ENCODE assay signal across 10 cellular contexts in the genomic region with DNA sequence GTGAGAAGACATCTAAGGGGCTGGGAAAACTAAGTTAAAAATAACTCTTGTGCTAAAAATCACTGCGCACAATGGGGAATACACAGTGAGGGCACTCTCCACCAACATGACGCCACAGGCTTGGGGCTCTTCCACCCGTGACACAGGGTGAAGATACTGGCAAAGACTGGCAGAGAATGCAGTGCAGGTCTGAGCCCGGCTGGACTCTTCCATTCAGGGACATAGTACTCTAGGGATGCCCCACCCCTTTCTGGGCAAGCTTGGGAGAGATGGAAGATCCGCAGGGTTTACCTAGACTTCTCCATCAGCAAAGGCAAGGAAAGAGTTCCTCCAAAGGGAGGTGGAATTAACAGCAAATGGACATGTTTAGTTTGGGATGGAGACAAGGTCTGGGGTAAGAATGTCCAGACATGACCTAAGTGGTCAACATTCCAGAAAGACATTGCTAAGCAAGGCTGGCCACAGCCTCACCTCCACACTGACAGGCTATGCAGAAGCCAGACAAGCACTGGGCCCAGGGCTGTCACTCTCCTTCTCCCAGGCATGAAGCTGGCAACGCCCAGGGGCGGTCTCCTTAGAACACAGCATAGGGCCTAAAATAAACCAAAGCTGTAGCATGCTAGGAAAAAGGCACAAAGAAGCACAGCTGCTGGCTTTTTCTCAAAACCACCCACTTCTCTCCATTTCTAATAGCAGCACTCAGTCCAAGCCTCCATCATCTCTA. TPM values are rescaled to one million over a fixed set of nuclear protein-coding genes. Genes with fewer than 3 reads are reported as not detected.
DNase-seq lines count a peak whose midpoint lies in the region; ATAC-seq and TF ChIP-seq lines count a peak whose summit lies in the region.
"Had no signal": no experiment of that assay in that cellular context is flagged by ENCODE, and none has a peak within 500 bp of the region (broad histone marks: within the 10 kb centered on the region; RNA-seq: fewer than 3 reads in every experiment).

No MANE protein-coding gene starts in this region.

- no peak for TF ChIP-seq CTCF in RWPE1 (conservative IDR thresholded peaks at IDR 0.05; ENCODE audit: low read depth)
- no peak for TF ChIP-seq CTCF in esophagus muscularis mucosa (IDR thresholded peaks at IDR 0.05)
- TF ChIP-seq CTCF in upper lobe of left lung (IDR thresholded peaks at IDR 0.05), result no peak

- WGBS in esophagus muscularis mucosa, result 33% methylated on average over 5 of the region's 7 CpGs
- WGBS in upper lobe of left lung, 2 donors, result 83 to 85% methylated on average over 7 of the region's 7 CpGs

- no peaks in the 10 kb centered on the region for H3K27me3 ChIP-seq in esophagus muscularis mucosa
- no peaks in the 10 kb centered on the region for H3K27me3 ChIP-seq in upper lobe of left lung

- TF ChIP-seq EP300 in esophagus muscularis mucosa (IDR thresholded peaks at IDR 0.05) (no peak), upper lobe of left lung (IDR thresholded peaks at IDR 0.05) (no peak)

- intact Hi-C loops in esophagus muscularis mucosa (cut with DNase I), result no loop called here

- TF ChIP-seq POLR2A in esophagus muscularis mucosa (IDR thresholded peaks at IDR 0.05; ENCODE audit: low read depth) (no peak), upper lobe of left lung (IDR thresholded peaks at IDR 0.05) (no peak)

- peaks cover 0 to 21% (median 13%) of the 10 kb centered on the region in 4 donors for H3K36me3 ChIP-seq in esophagus muscularis mucosa
- H3K36me3 ChIP-seq in upper lobe of left lung, result peaks cover 12 to 17% (median 13%) of the 10 kb centered on the region in 4 donors

- H3K4me1 ChIP-seq in esophagus muscularis mucosa (peaks cover 73 to 83% (median 77%) of the 10 kb centered on the region in 4 donors), upper lobe of left lung (peaks cover 37 to 58% (median 44%) of the 10 kb centered on the region in 4 donors)

- H3K27ac ChIP-seq in RWPE1 (peak overlapping the region; percentile 89), esophagus muscularis mucosa (replicated peaks in 1 of 4) (peak overlapping the region; percentile 54 to 75 (median 69)), upper lobe of left lung (peak overlapping the region in 3 of 4 donors; percentile 22 to 53 (median 46))

- POLR2A ChIA-PET in RWPE1 (lab: Yijun Ruan, JAX; ENCODE audit: low non-redundant PET), result interaction anchor here (0.7 kb wide), 1 partner anchor 27 kb away, joined by 8 read pairs; no protein-coding TSS in a partner anchor

- DNase-seq in RWPE1 (ENCODE audit: low spot score) (no peak), esophagus muscularis mucosa (ENCODE audit: extremely low spot score) (peak; percentile 92), mucosa of gallbladder (ENCODE audit: low spot score) (peak; percentile 39), upper lobe of left lung (no peak), OCI-M2 (lab: John Stamatoyannopoulos, UW; ENCODE audit: unreplicated experiment) (no peak), SIG-M5 (lab: John Stamatoyannopoulos, UW) (no peak)
- no peak for DNase-seq in stimulated activated CD4-positive, alpha-beta T cell treated with anti-CD3 and anti-CD28 coated beads, Interleukin-4, amount 100 ng/mL, for 24 hours
- DNase-seq: activated CD4-positive, alpha-beta T cell treated with anti-CD3 and anti-CD28 coated beads for 48 hours; effector CD8-positive, alpha-beta T cell; NCI-H187 had no signal

- H3K4me3 ChIP-seq in esophagus muscularis mucosa (no peak overlapping the region), upper lobe of left lung (no peak overlapping the region)

- H3K9me3 ChIP-seq in esophagus muscularis mucosa (no peaks in the 10 kb centered on the region), upper lobe of left lung (no peaks in the 10 kb centered on the region)

- peak in 1 of 2 donors; percentile 87 for ATAC-seq in upper lobe of left lung (ENCODE audit: low FRiP score in 2 of 2)

- CTCF ChIA-PET in RWPE1 (lab: Yijun Ruan, JAX), result interaction anchor here (3.7 kb wide), 1 partner anchor 11 kb away, joined by 12 read pairs; no protein-coding TSS in a partner anchor

RNA-seq across cellular contexts. Expression of a gene that starts 28.1 kb away (rescaled TPM):
- total RNA-seq in esophagus muscularis mucosa (10 to 100 TPM; 43.2 to 61.9 (median 48.8) TPM), mucosa of gallbladder (86.4 TPM), upper lobe of left lung (100 to 1,000 TPM in 2 of 6 donors, 10 to 100 TPM in 4; 40.6 to 132 (median 57.8) TPM)

Comparison
In these comparisons a context has a peak if more than half of its experiments do, and no peak if none do; other contexts are left out.
1. DNase-seq: peak in esophagus muscularis mucosa (single experiment) and mucosa of gallbladder (single experiment); none in RWPE1 (single experiment), upper lobe of left lung (0 of 2), OCI-M2 (single experiment), stimulated activated CD4-positive, alpha-beta T cell treated with anti-CD3 and anti-CD28 coated beads, Interleukin-4, amount 100 ng/mL, for 24 hours (single experiment) and SIG-M5 (single experiment).
2. Peak in every context shown above with its lines, with median percentiles within 50 percentile points of each other: H3K27ac ChIP-seq.